33 cellular contexts compared by ENCODE assay signal in the genomic region with DNA sequence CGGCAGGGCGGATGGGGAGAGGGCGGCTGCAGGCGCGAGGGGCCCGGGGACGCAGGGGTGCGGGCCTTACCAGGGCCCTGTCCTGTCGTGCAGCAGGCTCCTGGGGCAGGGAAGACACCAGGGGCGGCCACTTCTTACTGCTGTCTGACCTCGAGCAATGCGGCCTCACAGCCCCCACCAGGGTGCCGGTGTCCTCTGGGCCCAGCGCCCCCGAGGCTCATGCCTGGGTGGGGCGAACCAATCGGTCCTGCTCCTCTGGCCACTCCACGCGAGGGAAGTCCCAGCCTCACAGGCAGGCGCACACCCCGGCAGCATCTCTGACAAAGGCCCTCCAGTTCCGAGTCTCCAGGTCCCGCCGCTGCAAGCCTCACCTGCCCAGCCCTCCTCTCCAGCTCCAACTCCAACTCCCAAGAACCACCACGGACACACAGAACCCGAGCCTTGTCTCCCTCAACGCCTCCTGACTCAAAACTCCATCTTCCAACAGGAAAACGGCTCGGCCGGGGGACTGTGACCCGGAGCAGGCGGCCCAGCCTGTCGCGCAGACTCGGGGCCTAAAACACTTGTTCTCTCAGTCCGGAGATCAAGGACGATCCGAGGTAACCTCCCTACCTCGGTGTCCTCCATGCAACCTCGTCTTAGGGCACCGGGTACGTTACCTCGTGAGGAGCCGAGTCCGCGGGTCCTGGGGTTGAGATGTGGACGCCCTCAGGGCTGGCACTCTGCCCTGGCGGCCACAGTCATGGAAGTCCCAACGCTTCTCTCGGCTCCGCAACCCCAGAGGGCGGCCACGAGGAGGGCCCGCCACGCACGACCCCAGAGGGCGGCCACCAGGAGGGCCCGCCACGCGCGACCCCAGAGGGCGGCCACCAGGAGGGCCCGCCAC. TPM values are rescaled to one million over a fixed set of nuclear protein-coding genes. Genes with fewer than 3 reads are reported as not detected.
DNase-seq lines count a peak whose midpoint lies in the region; ATAC-seq and TF ChIP-seq lines count a peak whose summit lies in the region.
"Had no signal": no experiment of that assay in that cellular context is flagged by ENCODE, and none has a peak within 500 bp of the region (broad histone marks: within the 10 kb centered on the region; RNA-seq: fewer than 3 reads in every experiment).

No MANE protein-coding gene starts in this region.

- in situ Hi-C loops in GM13977 (cut with MboI; ENCODE audit: low pct_unique_long_range_greater_than_20kb, low sequenced_read_pairs, unreplicated experiment), result no loop called here

- H3K4me2 ChIP-seq in H9 (ENCODE audit: insufficient read depth, insufficient read length, low read length), result no peak overlapping the region

- H3K4me3 ChIP-seq in BE2C (ENCODE audit: low read depth, low read length), result no peak overlapping the region
- H3K4me3 ChIP-seq in naive thymus-derived CD4-positive, alpha-beta T cell (ENCODE audit: low read length), result no peak overlapping the region
- H3K4me3 ChIP-seq: pancreas, transverse colon had no signal

- H4K20me1 ChIP-seq in H9 (ENCODE audit: control insufficient read depth, insufficient read depth, insufficient read length), result no peaks in the 10 kb centered on the region

- no peak overlapping the region for H4K91ac ChIP-seq in H9 (ENCODE audit: insufficient read length, low read depth, low read length)

- H3K27ac ChIP-seq in H9 (ENCODE audit: insufficient read length, low read depth, low read length), result no peak overlapping the region
- no peak overlapping the region for H3K27ac ChIP-seq in naive thymus-derived CD4-positive, alpha-beta T cell (ENCODE audit: low read depth, low read length)
- H3K27ac ChIP-seq: C4-2B, pancreas, transverse colon had no signal

- H3K36me3 ChIP-seq in BE2C, result peaks cover 51% of the 10 kb centered on the region
- H3K36me3 ChIP-seq in naive thymus-derived CD4-positive, alpha-beta T cell (ENCODE audit: control insufficient read depth in 2 of 3, insufficient read depth in 3 of 3, low read length in 3 of 3), result peaks cover 0 to 64% (median 10%) of the 10 kb centered on the region in 3 experiments

- TF ChIP-seq CTCF in BE2C (IDR thresholded peaks at IDR 0.05; ENCODE audit: low read depth, low read length) (no peak), H9 (conservative IDR thresholded peaks at IDR 0.05) (no peak), GM13977 (IDR thresholded peaks at IDR 0.05; ENCODE audit: extremely low read depth, insufficient read depth, missing control alignments) (no peak)

- no peak overlapping the region for H3T11ph ChIP-seq in H9 (ENCODE audit: low read length)

- H4K8ac ChIP-seq in H9 (replicated peaks; ENCODE audit: insufficient read length, low read depth, low read length), result no peak overlapping the region

- intact Hi-C loops in naive thymus-derived CD4-positive, alpha-beta T cell (cut with micrococcal nuclease), result no loop called here

- H3K79me2 ChIP-seq in H9 (ENCODE audit: insufficient read depth, low read length), result no peaks in the 10 kb centered on the region; the same call in 1 of the 2 replicates

- no peak overlapping the region for H3K14ac ChIP-seq in H9 (ENCODE audit: insufficient read depth, low read length)

- H3K9me3 ChIP-seq in BE2C (no peaks in the 10 kb centered on the region), H9 (ENCODE audit: control insufficient read depth, low read depth, low read length) (no peaks in the 10 kb centered on the region)
- no peaks in the 10 kb centered on the region for H3K9me3 ChIP-seq in naive thymus-derived CD4-positive, alpha-beta T cell (ENCODE audit: control insufficient read depth in 2 of 3, low read length in 3 of 3)
- H3K9me3 ChIP-seq: pancreas, transverse colon had no signal

- no peaks in the 10 kb centered on the region for H3K4me1 Mint-ChIP-seq in H9
- no peaks in the 10 kb centered on the region for H3K4me1 Mint-ChIP-seq in activated naive CD8-positive, alpha-beta T cell treated with anti-CD3 and anti-CD28 coated beads, Interleukin-2, amount 10 ng/mL, durations not matched to agents 7 days and 5 days
- H3K4me1 Mint-ChIP-seq in naive thymus-derived CD4-positive, alpha-beta T cell, result no peaks in the 10 kb centered on the region

- H3K23ac ChIP-seq in H9 (ENCODE audit: insufficient read length, low read depth, low read length), result no peak overlapping the region

- H3K79me1 ChIP-seq in H9 (ENCODE audit: insufficient read depth, low read depth, low read length, poor library complexity, severe bottlenecking), result no peaks in the 10 kb centered on the region

- H2BK20ac ChIP-seq in H9 (ENCODE audit: low read depth, low read length, poor library complexity, severe bottlenecking), result no peak overlapping the region

- H3K23me2 ChIP-seq in H9 (ENCODE audit: insufficient read length, low read depth, low read length, poor library complexity, severe bottlenecking), result no peaks in the 10 kb centered on the region

- WGBS in H9 (ENCODE audit: extremely low coverage, insufficient read length, low lambda C conversion rate), result no CpG with 5 or more reads among the region's 63 CpGs

- H3K27me3 Mint-ChIP-seq in H9 (ENCODE audit: low read depth), result no peaks in the 10 kb centered on the region
- no peaks in the 10 kb centered on the region for H3K27me3 Mint-ChIP-seq in activated naive CD8-positive, alpha-beta T cell treated with anti-CD3 and anti-CD28 coated beads, Interleukin-2, amount 10 ng/mL, durations not matched to agents 7 days and 5 days
- no peaks in the 10 kb centered on the region for H3K27me3 Mint-ChIP-seq in naive thymus-derived CD4-positive, alpha-beta T cell
- H3K27me3 Mint-ChIP-seq: activated CD8-positive, alpha-beta T cell treated with anti-CD3 and anti-CD28 coated beads for 36 hours had no signal

- no peak overlapping the region for H2AFZ ChIP-seq in H9 (ENCODE audit: low read length)

- no peak overlapping the region for H2AK5ac ChIP-seq in H9 (ENCODE audit: insufficient read length, low read length)

- DNase-seq in BE2C, result peak; percentile 15
- DNase-seq in H9, result no peak
- no peak for DNase-seq in activated naive CD8-positive, alpha-beta T cell treated with anti-CD3 and anti-CD28 coated beads, Interleukin-2, amount 10 ng/mL, durations not matched to agents 7 days and 5 days
- no peak for DNase-seq in naive thymus-derived CD4-positive, alpha-beta T cell
- DNase-seq in AG08396 (ENCODE audit: low spot score), result no peak
- DNase-seq in GM13977 (ENCODE audit: low spot score), result no peak
- DNase-seq: ACHN; activated CD4-positive, CD25-positive, alpha-beta regulatory T cell; activated CD8-positive, alpha-beta T cell treated with anti-CD3 and anti-CD28 coated beads for 36 hours; activated effector memory CD4-positive, alpha-beta T cell treated with Interleukin-2 at 50 U/mL for 16 hours; Calu3; IMR-90; islet precursor cell; natural killer cell; NCI-H1092 treated with DMSO at 0.1 percent for 48 hours; NCI-H187 treated with DMSO at 0.1 percent for 48 hours; NCI-H524 treated with DMSO at 0.1 percent for 48 hours; NK-92 treated with Interleukin-12 subunit alpha and Interleukin-12 subunit beta, amount 100 ng/mL, for 24 hours; PC-3; retina; Right ventricle myocardium superior; small intestine; stimulated activated CD4-positive, alpha-beta T cell treated with anti-CD3 and anti-CD28 coated beads, Interleukin-1b, Interleukin-23, amount 100 ng/mL, for 48 hours; stimulated activated CD8-positive, alpha-beta memory T cell treated with anti-CD3 and anti-CD28 coated beads, Interleukin-4, amount 100 ng/mL, for 48 hours; transverse colon had no signal

- no peak overlapping the region for H3K9ac ChIP-seq in H9 (ENCODE audit: extremely low read depth, insufficient read length, low read length)

- H3K36me3 Mint-ChIP-seq in H9 (ENCODE audit: insufficient read depth in 1 of 3, low read depth in 3 of 3), result peaks cover 11 to 31% (median 18%) of the 10 kb centered on the region in 3 experiments
- peaks cover 2% of the 10 kb centered on the region for H3K36me3 Mint-ChIP-seq in activated naive CD8-positive, alpha-beta T cell treated with anti-CD3 and anti-CD28 coated beads, Interleukin-2, amount 10 ng/mL, durations not matched to agents 7 days and 5 days
- peaks cover 0 to 4% (median 0%) of the 10 kb centered on the region in 5 donors for H3K36me3 Mint-ChIP-seq in naive thymus-derived CD4-positive, alpha-beta T cell
- H3K36me3 Mint-ChIP-seq: natural killer cell had no signal

- no peak overlapping the region for H3K56ac ChIP-seq in H9 (ENCODE audit: insufficient read length, low read depth, low read length)

- no peak overlapping the region for H2BK5ac ChIP-seq in H9 (ENCODE audit: insufficient read length, low read length)

- peak; percentile 10 for ATAC-seq in activated naive CD8-positive, alpha-beta T cell treated with anti-CD3 and anti-CD28 coated beads, Interleukin-2, amount 10 ng/mL, durations not matched to agents 7 days and 5 days (ENCODE audit: low read depth)
- ATAC-seq in naive thymus-derived CD4-positive, alpha-beta T cell, result peak; percentile 10
- ATAC-seq in GM21390 (IDR thresholded peaks at IDR 0.05; ENCODE audit: unreplicated experiment), result no peak
- ATAC-seq: activated CD8-positive, alpha-beta T cell treated with anti-CD3 and anti-CD28 coated beads for 36 hours; pancreas; PC-3 had no signal

- H3K27me3 ChIP-seq in BE2C (no peaks in the 10 kb centered on the region), H9 (ENCODE audit: insufficient read depth, low read length) (no peaks in the 10 kb centered on the region)
- no peaks in the 10 kb centered on the region for H3K27me3 ChIP-seq in naive thymus-derived CD4-positive, alpha-beta T cell (ENCODE audit: control insufficient read depth in 2 of 2, insufficient read depth in 2 of 2, low read length in 2 of 2)
- H3K27me3 ChIP-seq: pancreas, transverse colon had no signal

- peak overlapping the region; percentile 39 to 93 (median 80); a peak in 3 of 7 replicates for H3K27ac Mint-ChIP-seq in H9
- peak overlapping the region; percentile 67 for H3K27ac Mint-ChIP-seq in activated naive CD8-positive, alpha-beta T cell treated with anti-CD3 and anti-CD28 coated beads, Interleukin-2, amount 10 ng/mL, durations not matched to agents 7 days and 5 days
- H3K27ac Mint-ChIP-seq in naive thymus-derived CD4-positive, alpha-beta T cell, result peak overlapping the region in 1 of 9 donors; percentile 36
- H3K27ac Mint-ChIP-seq: activated CD8-positive, alpha-beta T cell treated with anti-CD3 and anti-CD28 coated beads for 36 hours had no signal

- POLR2A ChIA-PET in activated naive CD8-positive, alpha-beta T cell treated with anti-CD3 and anti-CD28 coated beads, Interleukin-2, amount 10 ng/mL, durations not matched to agents 7 days and 5 days (lab: Charles Lee), result interaction anchor here (1.2 kb wide), 1 partner anchor 13 kb away, joined by 5 read pairs; no protein-coding TSS in a partner anchor
- POLR2A ChIA-PET in naive thymus-derived CD4-positive, alpha-beta T cell (lab: Charles Lee), result no interaction called here

- H2BK120ac ChIP-seq in H9 (ENCODE audit: low read depth, low read length, poor library complexity, severe bottlenecking), result no peak overlapping the region

- H2BK12ac ChIP-seq in H9 (ENCODE audit: insufficient read length, low read depth, low read length), result no peak overlapping the region

- H3K4me3 Mint-ChIP-seq in H9, result no peak overlapping the region
- no peak overlapping the region for H3K4me3 Mint-ChIP-seq in activated naive CD8-positive, alpha-beta T cell treated with anti-CD3 and anti-CD28 coated beads, Interleukin-2, amount 10 ng/mL, durations not matched to agents 7 days and 5 days
- no peak overlapping the region for H3K4me3 Mint-ChIP-seq in naive thymus-derived CD4-positive, alpha-beta T cell
- H3K4me3 Mint-ChIP-seq: activated CD8-positive, alpha-beta T cell treated with anti-CD3 and anti-CD28 coated beads for 36 hours; natural killer cell had no signal

- H2BK15ac ChIP-seq in H9 (ENCODE audit: low read depth, low read length), result no peak overlapping the region

- no peaks in the 10 kb centered on the region for H3K9me3 Mint-ChIP-seq in H9
- H3K9me3 Mint-ChIP-seq in activated naive CD8-positive, alpha-beta T cell treated with anti-CD3 and anti-CD28 coated beads, Interleukin-2, amount 10 ng/mL, durations not matched to agents 7 days and 5 days, result no peaks in the 10 kb centered on the region
- no peaks in the 10 kb centered on the region for H3K9me3 Mint-ChIP-seq in naive thymus-derived CD4-positive, alpha-beta T cell
- H3K9me3 Mint-ChIP-seq: activated CD8-positive, alpha-beta T cell treated with anti-CD3 and anti-CD28 coated beads for 36 hours; natural killer cell had no signal

- H3K18ac ChIP-seq in H9 (ENCODE audit: insufficient read length, low read depth, low read length), result no peak overlapping the region

- CTCF ChIA-PET in naive thymus-derived CD4-positive, alpha-beta T cell (lab: Charles Lee), result no interaction called here

- H3K4me1 ChIP-seq in BE2C (no peaks in the 10 kb centered on the region), H9 (ENCODE audit: insufficient read depth, low read length) (no peaks in the 10 kb centered on the region)
- no peaks in the 10 kb centered on the region for H3K4me1 ChIP-seq in naive thymus-derived CD4-positive, alpha-beta T cell (ENCODE audit: control insufficient read depth in 2 of 2, insufficient read depth in 2 of 2, low read length in 2 of 2)
- H3K4me1 ChIP-seq: pancreas, transverse colon had no signal

- H4K5ac ChIP-seq in H9 (ENCODE audit: insufficient read length, low read depth, low read length), result no peak overlapping the region

- no peak overlapping the region for H3K4ac ChIP-seq in H9 (ENCODE audit: low read depth, low read length)

RNA-seq across cellular contexts. Expression of gene FGF22, which starts 6.5 kb away (rescaled TPM):
- 3.8 TPM for polyA plus RNA-seq in BE2C (2012; ENCODE audit: insufficient read depth, insufficient read length, low read depth)
- 0.72 and 0.99 TPM in 2 replicates for total RNA-seq in H9 (2021)
- 1 to 10 TPM in 1 of 2 experiments, under 1 TPM in 1; 0.72 to 1.1 TPM for total RNA-seq in activated naive CD8-positive, alpha-beta T cell treated with anti-CD3 and anti-CD28 coated beads, Interleukin-2, amount 10 ng/mL, durations not matched to agents 7 days and 5 days
- 1 to 10 TPM in 2 of 5 experiments, under 1 TPM in 2, not detected in 1; 0.17 to 1.8 (median 0.95) TPM for total RNA-seq in naive thymus-derived CD4-positive, alpha-beta T cell
- not detected for polyA plus RNA-seq in naive thymus-derived CD4-positive, alpha-beta T cell
- total RNA-seq: cerebellum, Daoy, H4, IMR-90, M059J, Right ventricle myocardium superior, transverse colon had no signal
- polyA plus RNA-seq: liver had no signal

RNA-seq across cellular contexts. Expression of gene POLRMT, which starts 12.8 kb away (rescaled TPM):
- 246 TPM for polyA plus RNA-seq in BE2C (2012; ENCODE audit: insufficient read depth, insufficient read length, low read depth)
- 101 and 104 TPM in 2 replicates for total RNA-seq in H9 (2021)
- total RNA-seq in activated naive CD8-positive, alpha-beta T cell treated with anti-CD3 and anti-CD28 coated beads, Interleukin-2, amount 10 ng/mL, durations not matched to agents 7 days and 5 days, result 10 to 100 TPM; 63.2 to 65.1 TPM
- total RNA-seq in naive thymus-derived CD4-positive, alpha-beta T cell, result 100 to 1,000 TPM in 1 of 5 experiments, 10 to 100 TPM in 4; 61.2 to 105 (median 71.3) TPM
- polyA plus RNA-seq in naive thymus-derived CD4-positive, alpha-beta T cell, result 10 to 100 TPM; 37.4 to 51.8 TPM

RNA-seq across cellular contexts. Expression of gene RNF126, which starts 16.9 kb away (rescaled TPM):
- polyA plus RNA-seq in BE2C (2012; ENCODE audit: insufficient read depth, insufficient read length, low read depth), result 208 TPM
- total RNA-seq in H9 (2021), result 78.0 and 81.9 TPM in 2 replicates
- 10 to 100 TPM; 79.0 to 84.8 TPM for total RNA-seq in activated naive CD8-positive, alpha-beta T cell treated with anti-CD3 and anti-CD28 coated beads, Interleukin-2, amount 10 ng/mL, durations not matched to agents 7 days and 5 days
- total RNA-seq in naive thymus-derived CD4-positive, alpha-beta T cell, result 100 to 1,000 TPM in 3 of 5 experiments, 10 to 100 TPM in 2; 75.1 to 110 (median 101) TPM
- 10 to 100 TPM; 55.3 to 70.3 TPM for polyA plus RNA-seq in naive thymus-derived CD4-positive, alpha-beta T cell

RNA-seq across cellular contexts. Expression of gene FSTL3, which starts 30.0 kb away (rescaled TPM):
- 5.4 TPM for polyA plus RNA-seq in BE2C (2012; ENCODE audit: insufficient read depth, insufficient read length, low read depth)
- 6.8 and 9.1 TPM in 2 replicates for total RNA-seq in H9 (2021)
- total RNA-seq in activated naive CD8-positive, alpha-beta T cell treated with anti-CD3 and anti-CD28 coated beads, Interleukin-2, amount 10 ng/mL, durations not matched to agents 7 days and 5 days, result 1 to 10 TPM; 2.6 to 2.9 TPM
- total RNA-seq in naive thymus-derived CD4-positive, alpha-beta T cell, result 1 to 10 TPM; 3.1 to 6.4 (median 5.0) TPM
- 1 to 10 TPM; 2.7 to 2.8 TPM for polyA plus RNA-seq in naive thymus-derived CD4-positive, alpha-beta T cell

RNA-seq across cellular contexts. Expression of gene PRSS57, which starts 49.1 kb away (rescaled TPM):
- 1.0 TPM for polyA plus RNA-seq in BE2C (2012; ENCODE audit: insufficient read depth, insufficient read length, low read depth)
- total RNA-seq in H9 (2021), result 0.22 TPM in 1 of 2 replicates, not detected in the other
- total RNA-seq in activated naive CD8-positive, alpha-beta T cell treated with anti-CD3 and anti-CD28 coated beads, Interleukin-2, amount 10 ng/mL, durations not matched to agents 7 days and 5 days, result not detected
- total RNA-seq in naive thymus-derived CD4-positive, alpha-beta T cell, result 1 to 10 TPM in 1 of 5 experiments, under 1 TPM in 1, not detected in 3; 0.27 to 2.1 TPM
- polyA plus RNA-seq in naive thymus-derived CD4-positive, alpha-beta T cell, result not detected
- total RNA-seq: activated CD8-positive, alpha-beta T cell treated with anti-CD3 and anti-CD28 coated beads for 36 hours; Calu3; cerebellum; Daoy; H4; IMR-90; M059J; pancreas; PC-3; Right ventricle myocardium superior; transverse colon had no signal
- polyA plus RNA-seq: IMR-90, pancreas, small intestine had no signal
